8 cellular contexts compared by ENCODE assay signal in the genomic region with DNA sequence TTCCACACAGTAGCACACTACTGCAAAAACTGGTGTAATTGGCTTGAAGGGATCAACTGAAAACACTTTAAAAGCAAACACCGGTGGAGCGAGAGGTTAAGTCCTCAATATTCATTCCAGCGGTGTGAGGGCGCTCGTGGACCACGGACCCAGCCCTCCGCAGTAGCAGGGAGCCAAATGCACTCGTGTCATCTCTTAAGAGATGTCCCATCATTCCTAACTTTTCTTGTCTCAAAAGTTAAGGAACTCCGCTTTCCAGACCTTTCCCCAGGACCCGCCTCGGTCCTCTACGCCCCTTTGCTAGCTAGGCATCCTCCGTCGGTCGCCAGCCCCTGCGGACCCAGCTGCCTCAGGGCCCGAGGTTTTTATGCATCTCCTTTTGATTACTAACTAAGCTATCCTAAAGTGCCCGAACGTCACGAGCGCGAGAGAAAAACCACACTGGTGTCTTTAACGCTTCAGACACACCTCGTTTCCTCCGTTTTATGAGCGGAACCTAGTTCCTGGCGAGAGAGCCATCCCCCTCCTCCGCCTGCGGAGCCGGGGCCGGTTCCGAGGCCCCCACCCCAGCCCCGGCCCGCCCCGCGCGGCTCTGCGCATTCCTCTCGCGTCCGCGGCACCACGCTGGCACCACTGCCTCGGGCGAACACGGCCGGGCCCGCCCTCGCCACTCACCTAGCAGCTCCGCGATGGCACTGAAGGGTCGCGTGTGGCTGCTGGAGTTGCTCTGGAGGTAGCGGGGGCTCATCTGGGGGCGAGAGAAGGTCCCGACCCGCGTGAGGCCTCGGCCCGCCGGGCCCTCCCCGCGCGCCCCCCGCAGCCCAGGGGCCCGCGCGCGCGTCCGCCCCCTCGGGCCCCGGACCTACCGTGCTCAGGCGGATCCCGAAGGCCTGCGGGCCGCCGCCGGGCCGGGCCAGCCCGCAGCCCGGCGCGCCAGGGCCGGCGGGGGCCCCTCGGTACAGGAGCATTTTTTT.
DNase-seq lines count a peak whose midpoint lies in the region; ATAC-seq lines count a peak whose summit lies in the region.

No MANE protein-coding gene starts in this region.

- peak; percentile 51 for ATAC-seq in HG02938 (IDR thresholded peaks at IDR 0.05; ENCODE audit: unreplicated experiment)

- DNase-seq in DMS79 treated with DMSO at 0.1 percent for 48 hours (lab: John Stamatoyannopoulos, UW) (peak; percentile 14), DMS79 (lab: John Stamatoyannopoulos, UW) (no peak), NCI-H2196 treated with DMSO at 0.1 percent for 48 hours (lab: John Stamatoyannopoulos, UW; ENCODE audit: unreplicated experiment) (peak; percentile 21), medulla oblongata (ENCODE audit: extremely low spot score) (peak; percentile 63)
- DNase-seq in activated CD4-positive, alpha-beta T cell treated with anti-CD3 and anti-CD28 coated beads, Interleukin-2, amount 50 U/mL, for 48 hours, result peak; percentile 34 to 53
- peak; percentile 7 for DNase-seq in effector CD4-positive, alpha-beta T cell
- peak; percentile 4 for DNase-seq in stimulated activated CD8-positive, alpha-beta memory T cell treated with anti-CD3 and anti-CD28 coated beads, Interleukin-12 subunit alpha, Interleukin-12 subunit beta, amount 100 ng/mL, for 1 hour (ENCODE audit: low read depth)
